In the genomic region with DNA sequence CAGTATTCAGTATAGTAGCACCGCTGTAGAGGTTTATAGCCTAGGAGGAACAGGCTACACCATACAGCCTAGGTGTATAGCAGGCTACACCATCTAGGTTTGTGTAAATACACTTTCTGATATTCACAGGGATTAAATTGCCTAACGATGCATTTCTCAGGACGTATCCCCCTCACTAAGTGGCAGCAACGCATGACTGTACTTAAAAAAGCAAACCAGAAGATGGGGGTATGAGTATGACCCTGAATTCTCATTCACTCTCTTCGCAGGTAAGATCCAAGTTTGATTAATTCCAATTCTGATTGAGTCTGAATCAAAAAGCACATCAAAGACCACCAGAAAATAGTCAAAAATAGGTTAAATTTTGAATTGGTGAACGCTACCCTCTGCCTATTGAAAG, we compare ENCODE assay signal across 9 cellular contexts. TPM values are rescaled to one million over a fixed set of nuclear protein-coding genes. Genes with fewer than 3 reads are reported as not detected.
DNase-seq lines count a peak whose midpoint lies in the region; ATAC-seq, FAIRE-seq and TF ChIP-seq lines count a peak whose summit lies in the region.
"Had no signal": no experiment of that assay in that cellular context is flagged by ENCODE, and none has a peak within 500 bp of the region (broad histone marks: within the 10 kb centered on the region; RNA-seq: fewer than 3 reads in every experiment).

No MANE protein-coding gene starts in this region.

- H3K9me3 ChIP-seq in right atrium auricular region, result no peaks in the 10 kb centered on the region

- no peak for TF ChIP-seq CTCF in right atrium auricular region (IDR thresholded peaks at IDR 0.05)

- no peak for FAIRE-seq in frontal cortex (lab: Jason Lieb, UNC)

- peak overlapping the region; percentile 91 for H3K27ac Mint-ChIP-seq in memory B cell

- H3K27ac ChIP-seq in right atrium auricular region, result no peak overlapping the region

- no peak for ATAC-seq in Right ventricle myocardium inferior
- ATAC-seq in memory B cell (ENCODE audit: low read depth), result no peak
- ATAC-seq in HG02970 (IDR thresholded peaks at IDR 0.05; ENCODE audit: low FRiP score, unreplicated experiment), result no peak
- ATAC-seq in HG03108 (IDR thresholded peaks at IDR 0.05; ENCODE audit: unreplicated experiment), result no peak

- peaks cover 25% of the 10 kb centered on the region for H3K4me1 Mint-ChIP-seq in memory B cell

- intact Hi-C loops in Right ventricle myocardium inferior (cut with DNase I), result no loop called here

- peak overlapping the region; percentile 96 for H3K4me3 Mint-ChIP-seq in memory B cell

- peaks cover 2% of the 10 kb centered on the region for H3K9me3 Mint-ChIP-seq in memory B cell

- H3K36me3 Mint-ChIP-seq in memory B cell, result peaks cover 14% of the 10 kb centered on the region

- H3K4me1 ChIP-seq in right atrium auricular region, result peaks cover 0 to 19% of the 10 kb centered on the region in 2 donors

- H3K36me3 ChIP-seq in right atrium auricular region, result peaks cover 17% of the 10 kb centered on the region

- no peak for DNase-seq in right atrium auricular region (ENCODE audit: low spot score)
- no peak for DNase-seq in Right ventricle myocardium inferior (ENCODE audit: missing footprints)
- DNase-seq in amniotic epithelial cell (ENCODE audit: low read depth), result peak; percentile 16
- DNase-seq in memory B cell (ENCODE audit: low spot score in 2 of 2), result no peak
- no peak for DNase-seq in NCI-H1694 treated with DMSO at 0.1 percent for 48 hours (lab: John Stamatoyannopoulos, UW)
- DNase-seq in frontal cortex (ENCODE audit: low spot score in 2 of 2), result no peak
- DNase-seq: activated CD8-positive, alpha-beta memory T cell treated with anti-CD3 and anti-CD28 coated beads, Interleukin-2, amount 50 U/mL, for 4 hours had no signal

- H3K27me3 ChIP-seq in right atrium auricular region, result no peaks in the 10 kb centered on the region

- H3K4me3 ChIP-seq in right atrium auricular region, result peak overlapping the region; percentile 54 to 79

- H3K27me3 Mint-ChIP-seq in memory B cell, result peaks cover 3% of the 10 kb centered on the region

RNA-seq across cellular contexts. Expression of a gene that starts 1.0 kb away (rescaled TPM):
- total RNA-seq in right atrium auricular region (10 to 100 TPM in 1 of 2 donors, 1 to 10 TPM in 1; 5.5 to 11.9 TPM), Right ventricle myocardium inferior (7.1 TPM), frontal cortex (52.6 TPM)
